In the genomic region with DNA sequence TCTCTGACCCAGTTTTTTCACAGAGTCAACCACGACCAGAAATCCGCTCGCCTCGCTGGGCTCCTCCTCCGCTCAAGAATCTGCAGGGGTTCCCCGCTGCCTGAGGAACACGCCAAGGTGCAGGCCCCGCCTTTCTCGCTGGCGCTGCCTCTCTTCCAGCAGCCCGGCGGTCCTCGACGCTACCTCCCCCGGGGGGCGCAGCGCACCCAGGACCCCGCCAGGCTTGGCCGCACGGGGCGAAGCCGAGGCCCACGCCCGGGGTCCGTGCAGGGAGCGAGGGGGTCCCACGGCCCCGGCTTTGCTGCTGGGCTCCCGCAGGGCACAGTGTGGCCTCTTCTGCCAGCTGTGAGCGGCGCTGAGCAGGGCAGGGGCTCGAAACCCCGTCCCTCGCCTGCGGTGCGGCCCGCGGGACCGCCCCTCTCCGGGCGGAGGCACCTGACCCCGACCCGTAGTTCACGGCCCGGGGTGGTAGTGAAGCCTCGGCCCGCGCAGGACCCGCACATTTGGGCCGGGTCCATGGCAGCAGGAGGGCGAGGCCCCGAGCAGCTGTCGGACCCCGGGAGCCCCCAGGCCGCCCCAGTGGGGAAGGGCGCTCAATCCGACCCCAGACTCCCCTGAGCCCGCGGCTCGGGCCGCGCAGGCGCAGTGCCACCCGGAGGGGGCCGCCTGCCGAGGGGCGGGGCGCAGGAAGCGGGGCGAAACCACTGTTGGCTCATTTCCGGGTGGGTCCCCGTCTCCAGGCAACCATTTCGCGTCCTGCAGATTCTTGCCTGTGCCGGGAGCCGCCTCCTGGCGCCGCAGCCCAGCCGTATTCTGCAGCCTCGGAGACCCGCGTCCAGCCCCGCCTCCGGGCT, we compare ENCODE assay signal across 8 cellular contexts. TPM values are rescaled to one million over a fixed set of nuclear protein-coding genes. Genes with fewer than 3 reads are reported as not detected.
A peak's percentile ranks its signal among the peaks of the same experiment; 100 is the strongest.
DNase-seq lines count a peak whose midpoint lies in the region; ATAC-seq and TF ChIP-seq lines count a peak whose summit lies in the region.

No MANE protein-coding gene starts in this region.

- CTCF ChIA-PET in RWPE1 (lab: Yijun Ruan, JAX): interaction anchor here (1.2 kb wide), 1 partner anchor 81 kb away, joined by 6 read pairs; no protein-coding TSS in a partner anchor

- H3K4me3 Mint-ChIP-seq in nephron progenitor cell: peak overlapping the region; percentile 89

- H3K36me3 Mint-ChIP-seq in nephron progenitor cell (ENCODE audit: low read depth): peaks cover 2% of the 10 kb centered on the region

- H3K27ac Mint-ChIP-seq in nephron progenitor cell: no peak overlapping the region

- peak overlapping the region; percentile 80 for H3K27ac ChIP-seq in RWPE1

- peaks cover 16% of the 10 kb centered on the region for H3K27me3 Mint-ChIP-seq in nephron progenitor cell (ENCODE audit: low read depth, poor library complexity)

- peaks cover 22% of the 10 kb centered on the region for H3K9me3 Mint-ChIP-seq in nephron progenitor cell

- ATAC-seq in stimulated activated naive CD8-positive, alpha-beta T cell treated with anti-CD3 and anti-CD28 coated beads, Interleukin-15, Interleukin-2, amounts not matched to agents 100 U/mL and 50 U/mL, for 24 hours: peak; percentile 80

- POLR2A ChIA-PET in RWPE1 (lab: Yijun Ruan, JAX; ENCODE audit: low non-redundant PET): no interaction called here

- DNase-seq in EH (ENCODE audit: low read depth) (peak; percentile 92), H4 (ENCODE audit: low spot score) (peak; percentile 90), LoVo (ENCODE audit: low spot score) (peak; percentile 93), RWPE1 (ENCODE audit: low spot score) (peak; percentile 99), fibroblast of the conjunctiva (ENCODE audit: low read depth) (peak; percentile 79), nephron progenitor cell (peak; percentile 96)
- DNase-seq in activated T-helper 9 cell treated with anti-CD3 and anti-CD28 coated beads, Interleukin-2, amount 50 U/mL, for 16 hours (ENCODE audit: low read depth): peak; percentile 92
- peak; percentile 95 for DNase-seq in stimulated activated naive CD8-positive, alpha-beta T cell treated with anti-CD3 and anti-CD28 coated beads, Interleukin-15, Interleukin-2, amounts not matched to agents 100 U/mL and 50 U/mL, for 24 hours

- TF ChIP-seq CTCF in RWPE1 (conservative IDR thresholded peaks at IDR 0.05; ENCODE audit: low read depth): no peak
- no peak for TF ChIP-seq CTCF in nephron progenitor cell (IDR thresholded peaks at IDR 0.05)

- H3K4me1 Mint-ChIP-seq in nephron progenitor cell: peaks cover 5% of the 10 kb centered on the region

RNA-seq across cellular contexts. Expression of a gene that starts 10.0 kb away (rescaled TPM):
- not detected in 2 replicates for total RNA-seq in H4 (2014; rRNA removed; shearing (Covaris generic))

RNA-seq across cellular contexts. Expression of a gene that starts 56.2 kb away (rescaled TPM):
- 18.8 and 29.0 TPM in 2 replicates for total RNA-seq in H4 (2014; rRNA removed; shearing (Covaris generic))

Comparison
In these comparisons a context has a peak if more than half of its experiments do, and no peak if none do; other contexts are left out.
1. Peak in every context shown above with its lines: DNase-seq, ATAC-seq and H3K27ac ChIP-seq.